In genomic region chr5:59790399-59791130, GRCh38 we compare ENCODE assay signal across 8 cellular contexts.
DNase-seq lines count a peak whose midpoint lies in the region; ATAC-seq and TF ChIP-seq lines count a peak whose summit lies in the region.

No MANE protein-coding gene starts in this region.

- peak; percentile 76 for ATAC-seq in GM21381 (IDR thresholded peaks at IDR 0.05; ENCODE audit: unreplicated experiment)

- H3K36me3 ChIP-seq in OCI-LY3 (replicated peaks; ENCODE audit: low read depth, low read length) (no peaks in the 10 kb centered on the region), colonic mucosa (no peaks in the 10 kb centered on the region), endodermal cell (ENCODE audit: control insufficient read depth, insufficient read depth, low read length) (no peaks in the 10 kb centered on the region)

- no peaks in the 10 kb centered on the region for H3K9me3 ChIP-seq in OCI-LY3 (ENCODE audit: insufficient read depth, low read length)
- no peaks in the 10 kb centered on the region for H3K9me3 ChIP-seq in colonic mucosa
- H3K9me3 ChIP-seq in endodermal cell (ENCODE audit: control insufficient read depth, low read length): no peaks in the 10 kb centered on the region

- H3K36me3 Mint-ChIP-seq in endodermal cell (ENCODE audit: low read depth): no peaks in the 10 kb centered on the region

- peaks cover 5% of the 10 kb centered on the region for H3K4me1 Mint-ChIP-seq in endodermal cell

- 84 to 87% methylated on average over 10 to 12 of the region's 12 CpGs for WGBS in endodermal cell (ENCODE audit: insufficient coverage in 1 of 2, insufficient read length in 1 of 2), 2 experiments

- H3K27me3 ChIP-seq in OCI-LY3 (ENCODE audit: low read depth, low read length) (no peaks in the 10 kb centered on the region), colonic mucosa (no peaks in the 10 kb centered on the region), endodermal cell (ENCODE audit: control insufficient read depth, insufficient read depth, low read length, poor library complexity, severe bottlenecking) (no peaks in the 10 kb centered on the region)

- H3K4me2 ChIP-seq in OCI-LY3 (ENCODE audit: low read length): peak overlapping the region; percentile 45

- no peak overlapping the region for H3K4me3 Mint-ChIP-seq in endodermal cell

- TF ChIP-seq CTCF in C4-2B (conservative IDR thresholded peaks at IDR 0.05): no peak
- no peak for TF ChIP-seq CTCF in OCI-LY3 (IDR thresholded peaks at IDR 0.05; ENCODE audit: low read depth, low read length)
- TF ChIP-seq CTCF in colonic mucosa (IDR thresholded peaks at IDR 0.05): no peak
- TF ChIP-seq CTCF in endodermal cell (conservative IDR thresholded peaks at IDR 0.05): no peak

- H3K4me3 ChIP-seq in OCI-LY3 (ENCODE audit: low read length) (peak overlapping the region; percentile 18; the same call in 1 of the 2 replicates), colonic mucosa (no peak overlapping the region), endodermal cell (ENCODE audit: low read length) (no peak overlapping the region)

- H3K27ac Mint-ChIP-seq in endodermal cell: no peak overlapping the region

- no peaks in the 10 kb centered on the region for H3K4me1 ChIP-seq in OCI-LY3 (ENCODE audit: low read length)
- H3K4me1 ChIP-seq in colonic mucosa: no peaks in the 10 kb centered on the region
- H3K4me1 ChIP-seq in endodermal cell (ENCODE audit: control insufficient read depth, insufficient read depth, low read length): no peaks in the 10 kb centered on the region

- DNase-seq in glomerular endothelial cell (ENCODE audit: extremely low read depth, low read depth, low spot score) (peak; percentile 90), colonic mucosa (no peak), endodermal cell (no peak), amniotic stem cell (lab: John Stamatoyannopoulos, UW) (no peak)
- DNase-seq in central memory CD4-positive, alpha-beta T cell: no peak

- H4K20me1 ChIP-seq in OCI-LY3 (ENCODE audit: insufficient read depth, low read length): no peaks in the 10 kb centered on the region

- intact Hi-C loops in colonic mucosa (cut with DNase I): loop anchor here (10.0 kb wide), 3 partner anchors 116 to 906 kb away; no protein-coding TSS in a partner anchor

- H3K79me2 ChIP-seq in OCI-LY3 (ENCODE audit: low read length): no peaks in the 10 kb centered on the region

- H3K27ac ChIP-seq in C4-2B (peak overlapping the region; percentile 16; the same call in 1 of the 2 replicates), OCI-LY3 (ENCODE audit: low read length) (no peak overlapping the region), colonic mucosa (no peak overlapping the region), endodermal cell (ENCODE audit: low read depth, low read length) (no peak overlapping the region)

- H3K9ac ChIP-seq in OCI-LY3 (ENCODE audit: low read length) (no peak overlapping the region), colonic mucosa (ENCODE audit: low read depth in 2 of 2, low read length in 2 of 2) (no peak overlapping the region), endodermal cell (ENCODE audit: extremely low read depth, low read length, poor library complexity, severe bottlenecking) (no peak overlapping the region)

- H3K27me3 Mint-ChIP-seq in endodermal cell (ENCODE audit: insufficient read depth): no peaks in the 10 kb centered on the region

- H3K9me3 Mint-ChIP-seq in endodermal cell: no peaks in the 10 kb centered on the region

- no peak overlapping the region for H2AFZ ChIP-seq in OCI-LY3 (ENCODE audit: low read depth, low read length)
